Comparison of ENCODE assay signal across 1 cellular context in the genomic region with DNA sequence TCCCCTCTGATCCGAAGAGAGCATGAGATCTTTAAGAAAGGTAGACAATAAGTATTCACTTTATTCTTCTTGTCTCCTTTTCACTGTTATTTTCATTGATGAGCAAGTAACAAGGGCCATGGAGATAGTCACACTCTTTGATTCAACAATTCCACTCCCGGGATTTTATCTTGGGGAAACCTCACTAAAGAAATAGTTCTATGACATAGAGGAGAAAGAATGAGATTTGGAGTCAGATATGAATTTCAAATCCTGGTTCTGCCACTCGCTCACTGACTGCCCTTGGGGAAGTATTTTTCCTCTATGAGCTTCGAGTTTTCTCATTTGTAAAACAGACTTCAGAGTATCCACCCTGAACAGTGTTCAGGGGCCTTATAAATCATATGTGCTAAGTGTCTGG.
A peak's percentile ranks its signal among the peaks of the same experiment; 100 is the strongest.
TF ChIP-seq lines count a peak whose summit lies in the region.

No MANE protein-coding gene starts in this region.

TF ChIP-seq in SK-N-SH, 30 proteins besides CTCF, POLR2A, EP300 and RAD21 (continued from another document):
- TF ChIP-seq, protein P1, sequence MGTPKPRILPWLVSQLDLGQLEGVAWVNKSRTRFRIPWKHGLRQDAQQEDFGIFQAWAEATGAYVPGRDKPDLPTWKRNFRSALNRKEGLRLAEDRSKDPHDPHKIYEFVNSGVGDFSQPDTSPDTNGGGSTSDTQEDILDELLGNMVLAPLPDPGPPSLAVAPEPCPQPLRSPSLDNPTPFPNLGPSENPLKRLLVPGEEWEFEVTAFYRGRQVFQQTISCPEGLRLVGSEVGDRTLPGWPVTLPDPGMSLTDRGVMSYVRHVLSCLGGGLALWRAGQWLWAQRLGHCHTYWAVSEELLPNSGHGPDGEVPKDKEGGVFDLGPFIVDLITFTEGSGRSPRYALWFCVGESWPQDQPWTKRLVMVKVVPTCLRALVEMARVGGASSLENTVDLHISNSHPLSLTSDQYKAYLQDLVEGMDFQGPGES (IDR thresholded peaks at IDR 0.05; ENCODE audit: low read depth, low read length): no peak
- no peak for TF ChIP-seq TAF1 (IDR thresholded peaks at IDR 0.05; ENCODE audit: borderline replicate concordance, low read depth, low read length)
- TF ChIP-seq GATA2 (CRISPR knock-in tag; IDR thresholded peaks at IDR 0.05): no peak
- no peak for TF ChIP-seq NRF1 (IDR thresholded peaks at IDR 0.05; ENCODE audit: low read depth, low read length)
- no peak for TF ChIP-seq RFX5 (IDR thresholded peaks at IDR 0.05; ENCODE audit: low read length)
- TF ChIP-seq SIN3A (IDR thresholded peaks at IDR 0.05; ENCODE audit: borderline replicate concordance, low read depth, low read length): no peak
- no peak for TF ChIP-seq MXI1 (IDR thresholded peaks at IDR 0.05; ENCODE audit: low read depth, low read length)
- peak; percentile 60; the same call in 1 of the 2 replicates for TF ChIP-seq FOSL2 (IDR thresholded peaks at IDR 0.05; ENCODE audit: borderline replicate concordance, low read depth)
- TF ChIP-seq, protein P2, sequence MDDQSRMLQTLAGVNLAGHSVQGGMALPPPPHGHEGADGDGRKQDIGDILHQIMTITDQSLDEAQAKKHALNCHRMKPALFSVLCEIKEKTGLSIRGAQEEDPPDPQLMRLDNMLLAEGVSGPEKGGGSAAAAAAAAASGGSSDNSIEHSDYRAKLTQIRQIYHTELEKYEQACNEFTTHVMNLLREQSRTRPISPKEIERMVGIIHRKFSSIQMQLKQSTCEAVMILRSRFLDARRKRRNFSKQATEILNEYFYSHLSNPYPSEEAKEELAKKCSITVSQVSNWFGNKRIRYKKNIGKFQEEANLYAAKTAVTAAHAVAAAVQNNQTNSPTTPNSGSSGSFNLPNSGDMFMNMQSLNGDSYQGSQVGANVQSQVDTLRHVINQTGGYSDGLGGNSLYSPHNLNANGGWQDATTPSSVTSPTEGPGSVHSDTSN (IDR thresholded peaks at IDR 0.05): peak; percentile 27
- TF ChIP-seq GABPA (IDR thresholded peaks at IDR 0.05; ENCODE audit: low read depth): no peak
- no peak for TF ChIP-seq MEF2A (IDR thresholded peaks at IDR 0.05; ENCODE audit: borderline replicate concordance, low read depth)
- 0 out of 2 replicates have a peak, but pooled peaks have one; percentile 61 for TF ChIP-seq TEAD4 (IDR thresholded peaks at IDR 0.05; ENCODE audit: borderline replicate concordance, insufficient read depth)
- no peak for TF ChIP-seq RCOR1 (IDR thresholded peaks at IDR 0.05; ENCODE audit: low read length)
- TF ChIP-seq YY1 (IDR thresholded peaks at IDR 0.05; ENCODE audit: low read depth): no peak
